In the genomic region with DNA sequence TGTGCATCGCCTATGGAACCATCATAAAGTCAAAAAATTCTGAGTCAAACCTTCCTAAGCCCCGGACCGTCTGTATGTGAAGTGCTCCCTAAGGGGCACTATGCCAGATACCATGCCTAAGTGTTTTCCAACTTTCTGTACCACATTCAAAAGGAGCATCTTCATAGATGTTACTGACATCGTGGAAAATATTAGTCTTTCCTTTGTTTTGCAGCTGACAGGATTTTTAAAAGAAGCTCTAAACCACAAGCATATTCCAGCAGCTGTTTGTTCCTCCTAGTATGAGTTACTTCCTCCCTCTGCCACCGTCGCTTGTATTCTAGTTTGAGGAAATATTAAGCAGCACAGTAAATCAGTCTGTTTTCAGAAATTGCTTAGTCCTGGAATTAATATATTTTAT, we compare ENCODE assay signal across 1 cellular context. TPM values are rescaled to one million over a fixed set of nuclear protein-coding genes. Genes with fewer than 3 reads are reported as not detected.
"Had no signal": no experiment of that assay in that cellular context is flagged by ENCODE, and none has a peak within 500 bp of the region (broad histone marks: within the 10 kb centered on the region; RNA-seq: fewer than 3 reads in every experiment).

No MANE protein-coding gene starts in this region.

RNA-seq across cellular contexts. Expression of a gene that starts 45.1 kb away (rescaled TPM):
- total RNA-seq: activated T-helper 2 cell treated with anti-CD3 and anti-CD28 coated beads, Interferon-gamma antibody, Interleukin-2, Interleukin-4, amounts not matched to agents 10 μg/mL and 5 μg/mL and 100 μg/mL, durations not matched to agents 14 hours and 24 hours and 36 hours had no signal
